In the genomic region with DNA sequence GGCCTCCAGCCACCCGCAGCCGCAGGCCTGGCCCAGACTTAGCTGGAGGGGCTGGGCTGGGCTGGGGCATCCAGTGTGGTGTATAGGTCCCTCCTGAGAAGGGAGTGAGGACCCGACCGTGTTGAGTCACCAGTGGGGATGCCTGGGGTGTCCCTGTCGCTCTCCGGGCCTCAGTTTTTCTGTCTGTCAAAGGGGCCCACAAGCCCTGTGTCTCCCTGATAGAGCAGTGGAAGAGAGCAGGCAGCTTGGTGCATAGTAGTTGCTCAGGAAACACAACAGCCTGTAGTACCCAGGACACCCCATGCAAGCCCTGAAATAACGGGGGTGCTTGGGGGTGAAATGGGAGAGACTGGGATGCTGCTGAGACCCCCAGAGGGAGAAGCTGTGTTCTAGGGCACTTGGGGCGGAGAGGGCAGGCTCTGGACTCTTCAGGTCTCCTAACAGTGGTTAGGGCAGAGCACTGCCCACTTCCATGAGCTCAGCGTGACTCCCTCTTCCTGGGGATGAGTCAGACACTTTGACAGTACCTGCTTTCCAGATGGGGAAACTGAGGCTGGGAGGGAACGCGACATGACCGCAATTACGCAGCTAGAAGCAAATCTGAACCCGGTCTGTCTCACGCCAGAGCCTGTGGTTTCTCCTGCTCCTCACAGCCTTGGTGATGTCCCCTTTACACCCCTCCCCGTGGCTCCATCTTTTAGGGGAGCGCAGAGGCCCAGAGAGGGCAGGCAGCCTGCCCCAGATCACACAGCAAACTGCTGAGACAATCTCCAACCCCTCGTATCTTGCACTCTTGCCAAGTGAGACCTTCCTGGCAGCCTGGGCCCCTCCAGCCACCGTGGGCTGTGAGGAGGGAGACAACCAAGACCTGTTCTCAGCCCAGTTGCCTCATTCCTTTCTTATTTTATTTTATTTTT, we compare ENCODE assay signal across 24 cellular contexts. TPM values are rescaled to one million over a fixed set of nuclear protein-coding genes. Genes with fewer than 3 reads are reported as not detected.
DNase-seq lines count a peak whose midpoint lies in the region; ATAC-seq, FAIRE-seq and TF ChIP-seq lines count a peak whose summit lies in the region.
"Had no signal": no experiment of that assay in that cellular context is flagged by ENCODE, and none has a peak within 500 bp of the region (broad histone marks: within the 10 kb centered on the region; RNA-seq: fewer than 3 reads in every experiment).

No MANE protein-coding gene starts in this region.

- H3K4ac ChIP-seq in mesenchymal stem cell (ENCODE audit: low read depth in 1 of 2, low read length in 2 of 2), result peak overlapping the region in 1 of 2 experiments; percentile 6

- CTCF ChIA-PET in K562 (lab: Yijun Ruan, JAX; ENCODE audit: low intra/inter-chr PET ratio), result interaction anchor here (0.8 kb wide), 1 partner anchor 84 kb away, joined by 3 read pairs; no protein-coding TSS in a partner anchor

- H3K4me3 ChIP-seq in K562, result no peak overlapping the region
- H3K4me3 ChIP-seq in mesenchymal stem cell (ENCODE audit: insufficient read depth in 1 of 2, low read depth in 1 of 2, low read length in 2 of 2), result no peak overlapping the region
- no peak overlapping the region for H3K4me3 ChIP-seq in spleen
- H3K4me3 ChIP-seq: body of pancreas, lung, psoas muscle, SK-N-MC, tibial artery had no signal

- H3K36me3 ChIP-seq in K562 (ENCODE audit: control insufficient read depth, insufficient read depth, low read length), result no peaks in the 10 kb centered on the region
- no peaks in the 10 kb centered on the region for H3K36me3 ChIP-seq in mesenchymal stem cell (ENCODE audit: control insufficient read depth in 1 of 2, insufficient read depth in 2 of 2, low read depth in 1 of 2, low read length in 2 of 2)
- H3K36me3 ChIP-seq in spleen, result no peaks in the 10 kb centered on the region
- H3K36me3 ChIP-seq: tibial artery had no signal

- TF ChIP-seq POLR2A in K562 (conservative IDR thresholded peaks at IDR 0.05) (no peak), spleen (IDR thresholded peaks at IDR 0.05) (no peak)

- H2AK5ac ChIP-seq in mesenchymal stem cell (ENCODE audit: low read length, severe bottlenecking), result peak overlapping the region; percentile 33

- H2BK12ac ChIP-seq in mesenchymal stem cell (ENCODE audit: low read length in 2 of 2), result peak overlapping the region; percentile 28 to 50

- H3K9me1 ChIP-seq in K562 (ENCODE audit: control insufficient read depth, insufficient read depth, low read length), result no peaks in the 10 kb centered on the region

- ATAC-seq in K562, result no peak
- ATAC-seq: activated naive CD4-positive, alpha-beta T cell treated with anti-CD3 and anti-CD28 coated beads, Interleukin-2, amount 50 U/mL, for 72 hours; stimulated activated naive B cell treated with anti-CD40 and anti-IgM and Interleukin-4, amounts not matched to agents 10 μg/mL and 1 μg/mL and 100 μg/mL, for 72 hours had no signal

- peak overlapping the region in 1 of 2 experiments; percentile 67 for H3K18ac ChIP-seq in mesenchymal stem cell (ENCODE audit: low read depth in 1 of 2, low read length in 2 of 2)

- no peaks in the 10 kb centered on the region for H3K9me3 ChIP-seq in K562 (replicated peaks; ENCODE audit: control insufficient read depth, insufficient read depth, low read depth, low read length)
- H3K9me3 ChIP-seq in mesenchymal stem cell (ENCODE audit: control insufficient read depth, low read length), result no peaks in the 10 kb centered on the region
- H3K9me3 ChIP-seq in spleen, result no peaks in the 10 kb centered on the region
- H3K9me3 ChIP-seq: body of pancreas, psoas muscle, tibial artery had no signal

- no peak overlapping the region for H3K23ac ChIP-seq in mesenchymal stem cell (ENCODE audit: low read length in 2 of 2)

- in situ Hi-C loops in K562 (cut with MboI), result no loop called here

- H3K27ac ChIP-seq in K562 (ENCODE audit: extremely low read depth, low read depth, low read length) (no peak overlapping the region), mesenchymal stem cell (ENCODE audit: low read length, poor library complexity, severe bottlenecking) (no peak overlapping the region), spleen (no peak overlapping the region)
- H3K27ac ChIP-seq: psoas muscle, SK-N-MC, tibial artery had no signal

- POLR2A ChIA-PET in K562 (lab: Yijun Ruan, JAX), result interaction anchor here (0.6 to 1.5 kb wide), 3 partner anchors 10 to 31 kb away, joined by 3 to 7 read pairs (median 3); no protein-coding TSS in a partner anchor

- FAIRE-seq in K562 (lab: Jason Lieb, UNC), result peak; percentile 74

- WGBS in K562 (ENCODE audit: insufficient coverage, low coverage, missing lambda C conversion rate), result 49% methylated on average over 17 of the region's 19 CpGs
- WGBS in mesenchymal stem cell, result 85% methylated on average over 18 of the region's 19 CpGs
- 76 to 92% (median 80%) methylated on average over 18 to 19 of the region's 19 CpGs for WGBS in spleen, 5 donors

- H3K79me2 ChIP-seq in K562 (ENCODE audit: control insufficient read depth, insufficient read depth, low read length), result no peaks in the 10 kb centered on the region

- H2BK15ac ChIP-seq in mesenchymal stem cell (ENCODE audit: low read depth, poor library complexity, severe bottlenecking), result peak overlapping the region; percentile 0

- H3K4me1 ChIP-seq in K562 (replicated peaks in 1 of 2; ENCODE audit: control insufficient read depth in 2 of 2, insufficient read depth in 2 of 2, low read length in 2 of 2) (peaks cover 8 to 22% of the 10 kb centered on the region in 2 experiments; a peak in 3 of 5 replicates), mesenchymal stem cell (ENCODE audit: control insufficient read depth, insufficient read depth, low read depth, low read length) (peaks cover 25% of the 10 kb centered on the region), spleen (peaks cover 0 to 8% (median 0%) of the 10 kb centered on the region in 6 donors)
- H3K4me1 ChIP-seq: psoas muscle, tibial artery had no signal

- no peak overlapping the region for H4K8ac ChIP-seq in mesenchymal stem cell (ENCODE audit: low read length)

- no peak overlapping the region for H2AFZ ChIP-seq in K562 (ENCODE audit: low read depth, low read length)
- H2AFZ ChIP-seq in mesenchymal stem cell (ENCODE audit: low read depth, low read length), result no peak overlapping the region

- intact Hi-C loops in K562 (cut with micrococcal nuclease) (no loop called here), spleen (cut with DNase I; ENCODE audit: low total_unique reads) (no loop called here)

- H2BK120ac ChIP-seq in mesenchymal stem cell (ENCODE audit: low read depth, low read length), result no peak overlapping the region

- H3K79me1 ChIP-seq in mesenchymal stem cell (replicated peaks; ENCODE audit: low read length, poor library complexity, severe bottlenecking), result no peaks in the 10 kb centered on the region

- H4K20me1 ChIP-seq in K562 (replicated peaks; ENCODE audit: control insufficient read depth, insufficient read depth, low read length), result no peaks in the 10 kb centered on the region; the same call in 1 of the 2 replicates

- H3K27me3 ChIP-seq in K562 (ENCODE audit: control insufficient read depth in 2 of 2, insufficient read depth in 2 of 2, low read length in 2 of 2) (peaks cover 0 to 17% of the 10 kb centered on the region in 2 experiments; a peak in 3 of 5 replicates), mesenchymal stem cell (ENCODE audit: control insufficient read depth in 1 of 2, insufficient read depth in 1 of 2, low read length in 2 of 2) (peaks cover 5 to 25% of the 10 kb centered on the region in 2 experiments), spleen (replicated peaks in 1 of 7) (peaks cover 0 to 80% (median 0%) of the 10 kb centered on the region in 7 donors)
- H3K27me3 ChIP-seq: body of pancreas had no signal

- TF ChIP-seq EP300 in Ishikawa (IDR thresholded peaks at IDR 0.05; ENCODE audit: borderline replicate concordance), result no peak
- TF ChIP-seq EP300 in K562 (IDR thresholded peaks at IDR 0.05; ENCODE audit: low read length), result no peak

- no peak for TF ChIP-seq RAD21 in Ishikawa (IDR thresholded peaks at IDR 0.05; ENCODE audit: low read depth)
- no peak for TF ChIP-seq RAD21 in K562 (CRISPR knock-in tag; conservative IDR thresholded peaks at IDR 0.05 in 1 of 2, IDR thresholded peaks at IDR 0.05 in 1 of 2)

- H4K91ac ChIP-seq in mesenchymal stem cell (ENCODE audit: low read length), result no peak overlapping the region

- H3K4me2 ChIP-seq in K562 (ENCODE audit: insufficient read depth, low read length) (no peak overlapping the region), mesenchymal stem cell (ENCODE audit: low read length, poor library complexity, severe bottlenecking) (no peak overlapping the region)

- no peak overlapping the region for H3K9ac ChIP-seq in K562 (ENCODE audit: insufficient read depth in 1 of 2, low read depth in 2 of 2, low read length in 2 of 2)
- H3K9ac ChIP-seq in mesenchymal stem cell (ENCODE audit: low read length), result no peak overlapping the region

- TF ChIP-seq CTCF in K562 (IDR thresholded peaks at IDR 0.05 in 2 of 3, conservative IDR thresholded peaks at IDR 0.05 in 1 of 3; ENCODE audit: insufficient read depth in 2 of 3, low read depth in 1 of 3, low read length in 3 of 3), result no peak
- TF ChIP-seq CTCF in spleen (IDR thresholded peaks at IDR 0.05 in 8 of 11, conservative IDR thresholded peaks at IDR 0.05 in 3 of 11), result no peak

- H2BK5ac ChIP-seq in mesenchymal stem cell (ENCODE audit: low read depth, low read length, poor library complexity, severe bottlenecking), result no peak overlapping the region

- no TSS peak for BruUV-seq in K562 (replicated peaks; lab: Mats Ljungman, UMichigan)

- DNase-seq in A172 (ENCODE audit: low spot score), result peak; percentile 35
- DNase-seq in K562 (ENCODE audit: extremely low read depth in 1 of 4, low spot score in 3 of 4), result no peak
- no peak for DNase-seq in mesenchymal stem cell
- no peak for DNase-seq in activated effector memory CD4-positive, alpha-beta T cell treated with anti-CD3 and anti-CD28 coated beads, Interleukin-2, amount 50 U/mL, for 16 hours
- DNase-seq in mucosa of gallbladder (ENCODE audit: low spot score), result no peak
- DNase-seq in spleen, result no peak
- DNase-seq in NCI-H1436 (lab: John Stamatoyannopoulos, UW), result no peak
- DNase-seq: activated CD4-positive, alpha-beta T cell treated with anti-CD3 and anti-CD28 coated beads for 48 hours; activated T-cell treated with anti-CD3 and anti-CD28 coated beads for 4 hours; CD4-positive, alpha-beta memory T cell; erythroblast; glutamatergic neuron; MM.1S; psoas muscle; stimulated activated CD4-positive, alpha-beta T cell treated with anti-CD3 and anti-CD28 coated beads, Interleukin-12 subunit alpha, Interleukin-12 subunit beta, amount 100 ng/mL, for 4 hours; stimulated activated naive B cell treated with anti-CD40 and anti-IgM and Interleukin-4, amounts not matched to agents 10 μg/mL and 1 μg/mL and 100 μg/mL, for 72 hours; T1000; tibial artery had no signal

- peak overlapping the region in 1 of 2 experiments; percentile 58 for H3K14ac ChIP-seq in mesenchymal stem cell (ENCODE audit: low read length in 2 of 2)

RNA-seq across cellular contexts. Expression of gene SULT2B1, which starts 0.7 kb away (rescaled TPM):
- total RNA-seq in A172 (2014; rRNA removed; shearing (Covaris generic)), result 0.38 TPM in 1 of 2 replicates, not detected in the other
- total RNA-seq in K562 (2011; cell fraction: chromatin; rRNA removed; ENCODE audit: low replicate concordance), result not detected in 2 replicates
- total RNA-seq in K562 (2011; cell fraction: nucleolus; rRNA removed), result not detected in 2 replicates
- 0.37 TPM in 1 of 2 replicates, not detected in the other for total RNA-seq in K562 (2011; cell fraction: nucleoplasm; rRNA removed)
- total RNA-seq in K562 (2014; rRNA removed) (0.37 and 0.54 TPM in 2 replicates), K562 (2014; rRNA removed; fragmentation: Illumina TruSeq; extraction: Trizol) (0.22 TPM in 1 of 2 replicates, not detected in the other), K562 (2015; rRNA removed; fragmentation: Illumina TruSeq; extraction: Trizol) (0.26 TPM in 1 of 2 replicates, not detected in the other), K562 (2021) (0.42 and 0.62 TPM in 2 replicates), mucosa of gallbladder (13.1 TPM), spleen (not detected)
- polyA plus RNA-seq in K562 (2011; rRNA removed) (0.38 and 0.46 TPM in 2 replicates), K562 (2014; fragmentation: Illumina TruSeq; extraction: Trizol) (0.09 and 0.28 TPM in 2 replicates), K562 (2014; fragmentation: Nextera tagmentation; extraction: Ambion mirVana) (under 1 TPM in 1 of 2 experiments, not detected in 1; 0.14 TPM), K562 (2014; rRNA removed) (0.11 and 0.32 TPM in 2 replicates), spleen (under 1 TPM in 2 of 3 donors, not detected in 1; 0.12 to 0.58 TPM)
- polyA plus RNA-seq in K562 (2011; cell fraction: cytosol; rRNA removed), result 0.37 and 1.5 TPM in 2 replicates
- polyA plus RNA-seq in K562 (2011; cell fraction: nucleus; rRNA removed), result 0.10 and 0.14 TPM in 2 replicates
- 0.53 and 1.2 TPM in 2 replicates for polyA plus RNA-seq in K562 (2012)
- polyA minus RNA-seq in K562 (2011; rRNA and poly(A)+ RNA removed), result 0.30 TPM in 1 of 2 replicates, not detected in the other
- polyA minus RNA-seq in K562 (2011; cell fraction: cytosol; rRNA and poly(A)+ RNA removed), result not detected in 2 replicates
- polyA minus RNA-seq in K562 (2011; cell fraction: nucleus; rRNA and poly(A)+ RNA removed), result not detected in 2 replicates
- 0.83 TPM for polyA plus RNA-seq in mesenchymal stem cell (2013, experiment 1 of 2)
- 0.70 TPM for polyA plus RNA-seq in mesenchymal stem cell (2013, experiment 2 of 2)
- total RNA-seq: activated naive CD4-positive, alpha-beta T cell treated with anti-CD3 and anti-CD28 coated beads, Interleukin-2, amount 50 U/mL, for 72 hours; CD4-positive, alpha-beta memory T cell; natural killer cell treated with Interleukin-12 subunit alpha and Interleukin-12 subunit beta and Interleukin-15 and Interleukin-18, amount 100 ng/mL, for 72 hours; psoas muscle had no signal

RNA-seq across cellular contexts. Expression of gene LMTK3, which starts 41.0 kb away (rescaled TPM):
- not detected in 2 replicates for total RNA-seq in A172 (2014; rRNA removed; shearing (Covaris generic))
- total RNA-seq in K562 (2011; cell fraction: chromatin; rRNA removed; ENCODE audit: low replicate concordance), result 1.5 and 3.5 TPM in 2 replicates
- 3.8 and 4.1 TPM in 2 replicates for total RNA-seq in K562 (2011; cell fraction: nucleolus; rRNA removed)
- 1.5 and 2.4 TPM in 2 replicates for total RNA-seq in K562 (2011; cell fraction: nucleoplasm; rRNA removed)
- total RNA-seq in K562 (2014; rRNA removed), result 4.9 and 5.1 TPM in 2 replicates
- 0.45 and 0.76 TPM in 2 replicates for total RNA-seq in K562 (2014; rRNA removed; fragmentation: Illumina TruSeq; extraction: Trizol)
- 2.0 and 2.5 TPM in 2 replicates for total RNA-seq in K562 (2015; rRNA removed; fragmentation: Illumina TruSeq; extraction: Trizol)
- total RNA-seq in K562 (2021), result 10.2 and 12.3 TPM in 2 replicates
- 0.35 and 0.66 TPM in 2 replicates for polyA plus RNA-seq in K562 (2011; rRNA removed)
- 0.53 and 1.7 TPM in 2 replicates for polyA plus RNA-seq in K562 (2011; cell fraction: cytosol; rRNA removed)
- 1.5 and 2.7 TPM in 2 replicates for polyA plus RNA-seq in K562 (2011; cell fraction: nucleus; rRNA removed)
- polyA plus RNA-seq in K562 (2012), result 3.7 and 4.7 TPM in 2 replicates
- 1.1 and 2.1 TPM in 2 replicates for polyA plus RNA-seq in K562 (2014; fragmentation: Illumina TruSeq; extraction: Trizol)
- not detected for polyA plus RNA-seq in K562 (2014; fragmentation: Nextera tagmentation; extraction: Ambion mirVana)
- polyA plus RNA-seq in K562 (2014; rRNA removed), result 2.8 and 3.3 TPM in 2 replicates
- 0.14 and 0.15 TPM in 2 replicates for polyA minus RNA-seq in K562 (2011; rRNA and poly(A)+ RNA removed)
- 2.3 and 3.2 TPM in 2 replicates for polyA minus RNA-seq in K562 (2011; cell fraction: cytosol; rRNA and poly(A)+ RNA removed)
- 1.1 and 1.2 TPM in 2 replicates for polyA minus RNA-seq in K562 (2011; cell fraction: nucleus; rRNA and poly(A)+ RNA removed)
- polyA plus RNA-seq in mesenchymal stem cell (2013, experiment 1 of 2), result 0.66 TPM
- polyA plus RNA-seq in mesenchymal stem cell (2013, experiment 2 of 2), result 0.55 TPM
- total RNA-seq in mucosa of gallbladder, result 21.0 TPM
- total RNA-seq in spleen, result 1 to 10 TPM in 6 of 7 donors, under 1 TPM in 1; 0.69 to 4.2 (median 1.5) TPM
- polyA plus RNA-seq in spleen, result 1 to 10 TPM in 1 of 3 donors, under 1 TPM in 2; 0.29 to 1.1 (median 0.37) TPM

RNA-seq across cellular contexts. Expression of gene SPACA4, which starts 53.9 kb away (rescaled TPM):
- total RNA-seq in A172 (2014; rRNA removed; shearing (Covaris generic)), result not detected in 2 replicates
- total RNA-seq in K562 (2011; cell fraction: chromatin; rRNA removed; ENCODE audit: low replicate concordance), result not detected in 2 replicates
- total RNA-seq in K562 (2011; cell fraction: nucleolus; rRNA removed), result not detected in 2 replicates
- total RNA-seq in K562 (2011; cell fraction: nucleoplasm; rRNA removed), result not detected in 2 replicates
- not detected in 2 replicates for total RNA-seq in K562 (2014; rRNA removed)
- total RNA-seq in K562 (2014; rRNA removed; fragmentation: Illumina TruSeq; extraction: Trizol), result not detected in 2 replicates
- total RNA-seq in K562 (2015; rRNA removed; fragmentation: Illumina TruSeq; extraction: Trizol), result not detected in 2 replicates
- total RNA-seq in K562 (2021), result not detected in 2 replicates
- polyA plus RNA-seq in K562 (2011; rRNA removed), result not detected in 2 replicates
- polyA plus RNA-seq in K562 (2011; cell fraction: cytosol; rRNA removed), result 0.09 TPM in 1 of 2 replicates, not detected in the other
- polyA plus RNA-seq in K562 (2011; cell fraction: nucleus; rRNA removed), result not detected in 2 replicates
- polyA plus RNA-seq in K562 (2012), result not detected in 2 replicates
- not detected in 2 replicates for polyA plus RNA-seq in K562 (2014; fragmentation: Illumina TruSeq; extraction: Trizol)
- polyA plus RNA-seq in K562 (2014; fragmentation: Nextera tagmentation; extraction: Ambion mirVana), result not detected
- not detected in 2 replicates for polyA plus RNA-seq in K562 (2014; rRNA removed)
- not detected in 2 replicates for polyA minus RNA-seq in K562 (2011; rRNA and poly(A)+ RNA removed)
- not detected in 2 replicates for polyA minus RNA-seq in K562 (2011; cell fraction: cytosol; rRNA and poly(A)+ RNA removed)
- not detected in 2 replicates for polyA minus RNA-seq in K562 (2011; cell fraction: nucleus; rRNA and poly(A)+ RNA removed)
- not detected for polyA plus RNA-seq in mesenchymal stem cell (2013, experiment 1 of 2)
- not detected for polyA plus RNA-seq in mesenchymal stem cell (2013, experiment 2 of 2)
- not detected for total RNA-seq in mucosa of gallbladder
- not detected for total RNA-seq in spleen
- polyA plus RNA-seq in spleen, result not detected
- total RNA-seq: activated naive CD4-positive, alpha-beta T cell treated with anti-CD3 and anti-CD28 coated beads, Interleukin-2, amount 50 U/mL, for 72 hours; body of pancreas; CD4-positive, alpha-beta memory T cell; lung; natural killer cell treated with Interleukin-12 subunit alpha and Interleukin-12 subunit beta and Interleukin-15 and Interleukin-18, amount 100 ng/mL, for 72 hours; psoas muscle had no signal
- polyA plus RNA-seq: CD4-positive, alpha-beta memory T cell; psoas muscle had no signal
